In genomic region chr6:3798211-3798909, GRCh38 we compare ENCODE assay signal across 11 cellular contexts. TPM values are rescaled to one million over a fixed set of nuclear protein-coding genes. Genes with fewer than 3 reads are reported as not detected.
DNase-seq lines count a peak whose midpoint lies in the region; ATAC-seq and TF ChIP-seq lines count a peak whose summit lies in the region.
"Had no signal": no experiment of that assay in that cellular context is flagged by ENCODE, and none has a peak within 500 bp of the region (broad histone marks: within the 10 kb centered on the region; RNA-seq: fewer than 3 reads in every experiment).

No MANE protein-coding gene starts in this region.

- no peaks in the 10 kb centered on the region for H3K36me3 Mint-ChIP-seq in progenitor cell of endocrine pancreas (ENCODE audit: insufficient read depth)

- H3K27ac Mint-ChIP-seq in progenitor cell of endocrine pancreas = peak overlapping the region; percentile 97

- H3K4me3 Mint-ChIP-seq in progenitor cell of endocrine pancreas (ENCODE audit: low read depth) = no peak overlapping the region
- H3K4me3 Mint-ChIP-seq: neural crest cell had no signal

- ATAC-seq in HG03342 (IDR thresholded peaks at IDR 0.05; ENCODE audit: unreplicated experiment) = no peak

- DNase-seq in ELR (ENCODE audit: low read depth) = peak; percentile 35
- peak; percentile 86 for DNase-seq in NCI-H510A treated with DMSO at 0.1 percent for 48 hours (lab: John Stamatoyannopoulos, UW)
- peak; percentile 61 for DNase-seq in dermis blood vessel endothelial cell
- no peak for DNase-seq in progenitor cell of endocrine pancreas (ENCODE audit: low spot score, unreplicated experiment)
- no peak for DNase-seq in NCI-H146 (lab: John Stamatoyannopoulos, UW)
- DNase-seq in amygdala (lab: John Stamatoyannopoulos, UW) = no peak
- DNase-seq in activated CD4-positive, alpha-beta T cell treated with anti-CD3 and anti-CD28 coated beads, Interleukin-2, amount 50 U/mL, for 1 hour = no peak
- DNase-seq: activated CD8-positive, alpha-beta memory T cell treated with anti-CD3 and anti-CD28 coated beads, Interleukin-2, amount 50 U/mL, for 48 hours; Kasumi-1 had no signal

- peaks cover 29% of the 10 kb centered on the region for H3K4me1 Mint-ChIP-seq in progenitor cell of endocrine pancreas (ENCODE audit: low read depth)

- no peaks in the 10 kb centered on the region for H3K27me3 Mint-ChIP-seq in progenitor cell of endocrine pancreas

- H3K9me3 Mint-ChIP-seq in progenitor cell of endocrine pancreas (ENCODE audit: low read depth) = no peaks in the 10 kb centered on the region
- H3K9me3 Mint-ChIP-seq: neural crest cell had no signal

- no peak for TF ChIP-seq CTCF in progenitor cell of endocrine pancreas (IDR thresholded peaks at IDR 0.05; ENCODE audit: unreplicated experiment)

RNA-seq across cellular contexts. Expression of gene PXDC1, which starts 46.8 kb away (rescaled TPM):
- total RNA-seq in dermis blood vessel endothelial cell = 61.5 and 135 TPM in 2 replicates
- total RNA-seq in progenitor cell of endocrine pancreas = 4.8 and 5.3 TPM in 2 replicates

RNA-seq across cellular contexts. Expression of gene FAM50B, which starts 50.8 kb away (rescaled TPM):
- total RNA-seq in dermis blood vessel endothelial cell = 8.6 and 10.0 TPM in 2 replicates
- 2.8 and 3.2 TPM in 2 replicates for total RNA-seq in progenitor cell of endocrine pancreas

Comparison
In these comparisons a context has a peak if more than half of its experiments do, and no peak if none do; other contexts are left out.
1. DNase-seq: peak in ELR (single experiment), NCI-H510A treated with DMSO at 0.1 percent for 48 hours (single experiment) and dermis blood vessel endothelial cell (single experiment); none in progenitor cell of endocrine pancreas (single experiment), NCI-H146 (single experiment), amygdala (0 of 56) and activated CD4-positive, alpha-beta T cell treated with anti-CD3 and anti-CD28 coated beads, Interleukin-2, amount 50 U/mL, for 1 hour (single experiment).